Comparison of ENCODE assay signal across 8 cellular contexts in the genomic region with DNA sequence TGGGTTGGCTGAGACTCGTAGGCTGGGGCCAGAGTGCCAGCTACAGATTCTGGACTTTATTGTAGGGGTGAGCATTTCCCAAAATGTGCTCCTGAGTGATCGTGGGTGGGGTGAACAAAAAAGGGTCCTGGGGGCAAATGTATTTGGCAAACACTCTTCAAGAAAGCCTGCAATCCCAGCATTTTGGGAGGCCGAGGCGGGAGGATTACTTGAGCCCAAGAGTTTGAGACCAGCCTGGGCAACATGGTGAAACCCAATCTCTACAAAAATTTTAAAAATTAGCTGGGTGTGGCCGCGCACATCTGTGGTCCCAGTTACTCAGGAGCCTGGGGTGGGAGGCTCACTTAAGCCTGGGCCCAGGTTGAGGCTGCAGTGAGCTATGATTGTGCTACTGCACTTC. TPM values are rescaled to one million over a fixed set of nuclear protein-coding genes. Genes with fewer than 3 reads are reported as not detected.
DNase-seq lines count a peak whose midpoint lies in the region; ATAC-seq, FAIRE-seq and TF ChIP-seq lines count a peak whose summit lies in the region.

No MANE protein-coding gene starts in this region.

- no peaks in the 10 kb centered on the region for H3K9me2 ChIP-seq in GM23248 (ENCODE audit: insufficient read depth)
- H3K9me2 ChIP-seq in OCI-LY7 (ENCODE audit: insufficient read depth, low read length) = no peaks in the 10 kb centered on the region

- no peaks in the 10 kb centered on the region for H3K9me3 ChIP-seq in GM23248 (ENCODE audit: low read depth)
- no peaks in the 10 kb centered on the region for H3K9me3 ChIP-seq in keratinocyte (ENCODE audit: control insufficient read depth, low read depth, low read length)
- no peaks in the 10 kb centered on the region for H3K9me3 ChIP-seq in spleen
- H3K9me3 ChIP-seq in OCI-LY7 (ENCODE audit: low read length) = no peaks in the 10 kb centered on the region

- H3K36me3 ChIP-seq in GM23248 (ENCODE audit: low read depth) (no peaks in the 10 kb centered on the region), keratinocyte (ENCODE audit: control insufficient read depth in 2 of 2, extremely low read depth in 1 of 2, insufficient read depth in 2 of 2, low read length in 2 of 2) (no peaks in the 10 kb centered on the region), spleen (no peaks in the 10 kb centered on the region), OCI-LY7 (ENCODE audit: insufficient read depth, low read length) (no peaks in the 10 kb centered on the region)

- H3K4me1 ChIP-seq in GM23248 (ENCODE audit: insufficient read depth) (peaks cover 19% of the 10 kb centered on the region), keratinocyte (ENCODE audit: control insufficient read depth, extremely low read depth, insufficient read depth, low read length) (peaks cover 27% of the 10 kb centered on the region), spleen (peaks cover 4 to 46% (median 40%) of the 10 kb centered on the region in 6 donors), OCI-LY7 (ENCODE audit: insufficient read depth, low read length, poor library complexity, severe bottlenecking) (peaks cover 25% of the 10 kb centered on the region)

- peaks cover 36% of the 10 kb centered on the region for H3K4me1 Mint-ChIP-seq in activated B cell treated with CpG ODN at 0.5 μM for 24 hours

- peaks cover 4% of the 10 kb centered on the region for H3K9me1 ChIP-seq in keratinocyte (ENCODE audit: control insufficient read depth, extremely low read depth, insufficient read depth, low read length)

- H3K4me2 ChIP-seq in GM23248 (ENCODE audit: unreplicated experiment) = no peak overlapping the region
- peak overlapping the region; percentile 96 for H3K4me2 ChIP-seq in keratinocyte (ENCODE audit: control insufficient read depth, extremely low read depth, insufficient read depth, low read depth, low read length)
- H3K4me2 ChIP-seq in OCI-LY7 (ENCODE audit: low read length) = no peak overlapping the region

- H3K4me3 Mint-ChIP-seq in activated B cell treated with CpG ODN at 0.5 μM for 24 hours = peak overlapping the region; percentile 46

- no TSS peak for BruUV-seq in OCI-LY7 (replicated peaks; lab: Mats Ljungman, UMichigan)

- H3F3A ChIP-seq in GM23248 (ENCODE audit: insufficient read depth) = peaks cover 15% of the 10 kb centered on the region

- no peak for TF ChIP-seq CTCF in activated B cell treated with CpG ODN at 0.5 μM for 24 hours (IDR thresholded peaks at IDR 0.05)
- TF ChIP-seq CTCF in keratinocyte (optimal IDR thresholded peaks at IDR 0.05 in 1 of 3, IDR thresholded peaks at IDR 0.05 in 1 of 3, conservative IDR thresholded peaks at IDR 0.05 in 1 of 3; ENCODE audit: extremely low read depth in 1 of 3, insufficient read depth in 2 of 3, low read length in 3 of 3) = no peak
- TF ChIP-seq CTCF in spleen (IDR thresholded peaks at IDR 0.05 in 8 of 11, conservative IDR thresholded peaks at IDR 0.05 in 3 of 11) = no peak
- TF ChIP-seq CTCF in OCI-LY7 (conservative IDR thresholded peaks at IDR 0.05; ENCODE audit: low read length) = no peak

- no peak overlapping the region for H3K9ac ChIP-seq in GM23248
- no peak overlapping the region for H3K9ac ChIP-seq in keratinocyte (ENCODE audit: control insufficient read depth, extremely low read depth, insufficient read depth, low read length)

- H3K36me3 Mint-ChIP-seq in activated B cell treated with CpG ODN at 0.5 μM for 24 hours (ENCODE audit: low read depth) = no peaks in the 10 kb centered on the region

- H3K4me3 ChIP-seq in GM23248 = no peak overlapping the region
- H3K4me3 ChIP-seq in keratinocyte (ENCODE audit: control insufficient read depth in 2 of 3, extremely low read depth in 1 of 3, insufficient read depth in 2 of 3, low read depth in 1 of 3, low read length in 3 of 3) = no peak overlapping the region
- H3K4me3 ChIP-seq in spleen = peak overlapping the region in 3 of 8 donors; percentile 49 to 75 (median 51)
- H3K4me3 ChIP-seq in OCI-LY7 (ENCODE audit: low read depth, low read length, poor library complexity, severe bottlenecking) = no peak overlapping the region

- dilution Hi-C loops in keratinocyte (cut with MboI; ENCODE audit: extremely low pct_ligation_motif_present, low sequenced_read_pairs) = no loop called here

- in situ Hi-C loops in GM23248 (cut with MboI) = no loop called here

- H3K27ac Mint-ChIP-seq in activated B cell treated with CpG ODN at 0.5 μM for 24 hours = no peak overlapping the region

- H3K27me3 ChIP-seq in GM23248 (replicated peaks; ENCODE audit: insufficient read depth) (no peaks in the 10 kb centered on the region), keratinocyte (ENCODE audit: control insufficient read depth, extremely low read depth, insufficient read depth, low read length) (no peaks in the 10 kb centered on the region), spleen (replicated peaks in 1 of 7) (no peaks in the 10 kb centered on the region)

- peaks cover 2% of the 10 kb centered on the region for H3K9me3 Mint-ChIP-seq in activated B cell treated with CpG ODN at 0.5 μM for 24 hours

- DNase-seq in GM23248 (no peak), activated B cell treated with CpG ODN at 0.5 μM for 24 hours (no peak), keratinocyte (ENCODE audit: low read depth, low spot score) (no peak), spleen (peak; percentile 54), OCI-LY7 (ENCODE audit: low spot score) (no peak), RPMI8226 (no peak), SKM-1 (lab: John Stamatoyannopoulos, UW; ENCODE audit: unreplicated experiment) (no peak), nucleus accumbens (lab: John Stamatoyannopoulos, UW) (no peak)

- no peak for ATAC-seq in activated B cell treated with CpG ODN at 0.5 μM for 24 hours (ENCODE audit: low read depth)

- WGBS in GM23248 (ENCODE audit: low coverage in 1 of 2, low lambda C conversion rate in 2 of 2, missing lambda C conversion rate in 2 of 2), 2 experiments = 82 to 85% methylated on average over 6 of the region's 6 CpGs
- 91 to 97% (median 94%) methylated on average over 6 of the region's 6 CpGs for WGBS in spleen, 5 donors

- no peaks in the 10 kb centered on the region for H4K20me1 ChIP-seq in GM23248 (ENCODE audit: insufficient read depth)
- no peaks in the 10 kb centered on the region for H4K20me1 ChIP-seq in keratinocyte (ENCODE audit: control insufficient read depth, extremely low read depth, insufficient read depth, low read length)
- H4K20me1 ChIP-seq in OCI-LY7 (ENCODE audit: insufficient read depth, low read length) = no peaks in the 10 kb centered on the region

- no peak for TF ChIP-seq POLR2A in spleen (IDR thresholded peaks at IDR 0.05)

- POLR2A ChIA-PET in activated B cell treated with CpG ODN at 0.5 μM for 24 hours (lab: Charles Lee) = interaction anchor here (0.6 to 3.3 kb wide), 6 partner anchors 21 to 241 kb away, joined by 3 to 34 read pairs (median 10); a partner anchor contains a TSS
- POLR2A ChIA-PET in OCI-LY7 (lab: Charles Lee) = no interaction called here

- intact Hi-C loops in activated B cell treated with CpG ODN at 0.5 μM for 24 hours (cut with micrococcal nuclease) (loop anchor here (5.0 kb wide), 1 partner anchor 35 kb away; no protein-coding TSS in a partner anchor), spleen (cut with DNase I; ENCODE audit: low total_unique reads) (loop anchor here (5.0 to 10.0 kb wide), 2 partner anchors 52 to 55 kb away; a partner anchor contains a TSS), OCI-LY7 (cut with micrococcal nuclease; ENCODE audit: unreplicated experiment) (no loop called here)

- CTCF ChIA-PET in activated B cell treated with CpG ODN at 0.5 μM for 24 hours (lab: Charles Lee) = interaction anchor here (1.1 kb wide), 2 partner anchors 96 to 110 kb away, joined by 3 read pairs; a partner anchor contains a TSS
- CTCF ChIA-PET in OCI-LY7 (lab: Charles Lee; ENCODE audit: unreplicated experiment) = no interaction called here

- H3K79me2 ChIP-seq in GM23248 (ENCODE audit: insufficient read depth) = no peaks in the 10 kb centered on the region
- H3K79me2 ChIP-seq in keratinocyte (ENCODE audit: control insufficient read depth, insufficient read depth, low read length) = no peaks in the 10 kb centered on the region
- H3K79me2 ChIP-seq in OCI-LY7 (ENCODE audit: insufficient read depth, low read depth, low read length) = no peaks in the 10 kb centered on the region

- H2AFZ ChIP-seq in GM23248 (peak overlapping the region; percentile 83; the same call in 1 of the 2 replicates), keratinocyte (ENCODE audit: control insufficient read depth, low read length) (no peak overlapping the region), OCI-LY7 (ENCODE audit: low read length) (no peak overlapping the region)

- H3K27me3 Mint-ChIP-seq in activated B cell treated with CpG ODN at 0.5 μM for 24 hours = no peaks in the 10 kb centered on the region

- H3K27ac ChIP-seq in GM23248 (no peak overlapping the region), keratinocyte (ENCODE audit: control insufficient read depth, insufficient read depth, low read length) (no peak overlapping the region), spleen (peak overlapping the region; percentile 90 to 98 (median 96)), OCI-LY7 (ENCODE audit: low read depth, low read length, poor library complexity, severe bottlenecking) (no peak overlapping the region)

- FAIRE-seq in keratinocyte (lab: Jason Lieb, UNC) = no peak

RNA-seq across cellular contexts. Expression of a gene that starts 55.5 kb away (rescaled TPM):
- 22.1 and 26.0 TPM in 2 replicates for total RNA-seq in GM23248 (2014; rRNA removed; shearing (Covaris generic))
- polyA plus RNA-seq in GM23248 (2016; fragmentation: Nextera tagmentation; extraction: Ambion mirVana) (36.1 and 39.9 TPM in 2 replicates), keratinocyte (17.4 to 28.4 TPM (median 22.2 TPM) in 3 replicates), spleen (10 to 100 TPM; 24.5 to 42.7 (median 30.8) TPM)
- total RNA-seq in activated B cell treated with CpG ODN at 0.5 μM for 24 hours (21.6 and 22.4 TPM in 2 replicates), spleen (10 to 100 TPM; 13.1 to 16.5 (median 14.2) TPM), OCI-LY7 (2022) (45.7 and 45.8 TPM in 2 replicates)
- 7.3 TPM for polyA plus RNA-seq in keratinocyte (2011; ENCODE audit: low read depth)
- 21.3 and 24.9 TPM in 2 replicates for polyA plus RNA-seq in keratinocyte (2011; cell fraction: cytosol; rRNA removed)
- 3.8 and 5.3 TPM in 2 replicates for polyA plus RNA-seq in keratinocyte (2011; cell fraction: nucleus; rRNA removed)
- 12.3 and 24.7 TPM in 2 replicates for polyA plus RNA-seq in keratinocyte (2012; ENCODE audit: low replicate concordance)
- polyA minus RNA-seq in keratinocyte = 5.7 to 6.4 TPM (median 6.2 TPM) in 3 replicates
- polyA minus RNA-seq in keratinocyte (2011; cell fraction: cytosol; rRNA and poly(A)+ RNA removed) = 16.5 TPM
- polyA minus RNA-seq in keratinocyte (2011; cell fraction: nucleus; rRNA and poly(A)+ RNA removed) = 0.84 and 2.2 TPM in 2 replicates
- 40.5 and 47.8 TPM in 2 replicates for total RNA-seq in OCI-LY7 (2014; rRNA removed; shearing (Covaris generic))

RNA-seq across cellular contexts. Expression of a gene that starts 58.2 kb away (rescaled TPM):
- 18.0 and 20.9 TPM in 2 replicates for total RNA-seq in GM23248 (2014; rRNA removed; shearing (Covaris generic))
- polyA plus RNA-seq in GM23248 (2016; fragmentation: Nextera tagmentation; extraction: Ambion mirVana) (7.1 and 8.0 TPM in 2 replicates), keratinocyte (8.4 to 15.5 TPM (median 11.1 TPM) in 3 replicates), spleen (10 to 100 TPM; 12.3 to 30.8 (median 14.8) TPM)
- total RNA-seq in activated B cell treated with CpG ODN at 0.5 μM for 24 hours (218 and 225 TPM in 2 replicates), spleen (100 to 1,000 TPM in 3 of 7 donors, 10 to 100 TPM in 4; 85.9 to 131 (median 95.9) TPM), OCI-LY7 (2022) (67.0 and 70.5 TPM in 2 replicates)
- polyA plus RNA-seq in keratinocyte (2011; ENCODE audit: low read depth) = 3.3 TPM
- polyA plus RNA-seq in keratinocyte (2011; cell fraction: cytosol; rRNA removed) = 6.2 and 10.7 TPM in 2 replicates
- polyA plus RNA-seq in keratinocyte (2011; cell fraction: nucleus; rRNA removed) = 13.5 and 16.0 TPM in 2 replicates
- polyA plus RNA-seq in keratinocyte (2012; ENCODE audit: low replicate concordance) = 3.0 and 18.5 TPM in 2 replicates
- 16.5 to 42.2 TPM (median 27.7 TPM) in 3 replicates for polyA minus RNA-seq in keratinocyte
- polyA minus RNA-seq in keratinocyte (2011; cell fraction: cytosol; rRNA and poly(A)+ RNA removed) = 25.3 TPM
- 19.3 and 20.4 TPM in 2 replicates for polyA minus RNA-seq in keratinocyte (2011; cell fraction: nucleus; rRNA and poly(A)+ RNA removed)
- 32.3 and 37.6 TPM in 2 replicates for total RNA-seq in OCI-LY7 (2014; rRNA removed; shearing (Covaris generic))

Comparison
In these comparisons a context has a peak if more than half of its experiments do, and no peak if none do; other contexts are left out.
1. H3K27ac ChIP-seq: peak in spleen (8 of 8); none in GM23248 (single experiment), keratinocyte (single experiment) and OCI-LY7 (single experiment).